In the genomic region with DNA sequence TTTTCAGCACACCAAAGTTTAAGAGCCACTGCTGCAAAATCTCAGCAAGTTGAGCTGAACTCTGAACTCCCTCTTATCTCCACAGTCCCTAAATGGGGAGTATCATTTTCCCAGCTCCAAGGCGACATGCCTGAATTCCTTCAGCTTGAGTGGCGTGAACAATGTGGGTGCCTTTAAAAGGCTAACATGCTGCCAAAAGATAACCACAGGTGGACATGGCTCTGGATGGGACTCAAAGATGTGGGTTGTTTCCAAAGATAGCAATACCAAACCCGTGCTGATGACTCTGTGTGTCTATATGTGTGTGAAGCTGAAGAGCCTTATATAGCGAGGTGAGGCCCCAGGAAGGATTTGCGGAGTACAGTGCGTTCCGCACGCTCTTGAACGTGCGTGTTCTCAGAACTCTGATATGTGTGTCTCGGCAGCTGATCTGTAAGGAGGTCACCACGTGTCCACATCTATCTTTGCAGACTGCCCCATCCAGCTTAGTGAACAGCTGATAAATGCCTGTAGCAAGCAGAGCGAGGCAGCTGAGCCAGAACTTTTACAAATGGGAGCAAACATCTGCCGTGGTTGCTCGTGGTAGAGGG, we compare ENCODE assay signal across 1 cellular context.
TF ChIP-seq lines count a peak whose summit lies in the region.

No MANE protein-coding gene starts in this region.

TF ChIP-seq in K562, 482 proteins besides CTCF, POLR2A, EP300 and RAD21 (continued from another document):
- TF ChIP-seq, protein P1, sequence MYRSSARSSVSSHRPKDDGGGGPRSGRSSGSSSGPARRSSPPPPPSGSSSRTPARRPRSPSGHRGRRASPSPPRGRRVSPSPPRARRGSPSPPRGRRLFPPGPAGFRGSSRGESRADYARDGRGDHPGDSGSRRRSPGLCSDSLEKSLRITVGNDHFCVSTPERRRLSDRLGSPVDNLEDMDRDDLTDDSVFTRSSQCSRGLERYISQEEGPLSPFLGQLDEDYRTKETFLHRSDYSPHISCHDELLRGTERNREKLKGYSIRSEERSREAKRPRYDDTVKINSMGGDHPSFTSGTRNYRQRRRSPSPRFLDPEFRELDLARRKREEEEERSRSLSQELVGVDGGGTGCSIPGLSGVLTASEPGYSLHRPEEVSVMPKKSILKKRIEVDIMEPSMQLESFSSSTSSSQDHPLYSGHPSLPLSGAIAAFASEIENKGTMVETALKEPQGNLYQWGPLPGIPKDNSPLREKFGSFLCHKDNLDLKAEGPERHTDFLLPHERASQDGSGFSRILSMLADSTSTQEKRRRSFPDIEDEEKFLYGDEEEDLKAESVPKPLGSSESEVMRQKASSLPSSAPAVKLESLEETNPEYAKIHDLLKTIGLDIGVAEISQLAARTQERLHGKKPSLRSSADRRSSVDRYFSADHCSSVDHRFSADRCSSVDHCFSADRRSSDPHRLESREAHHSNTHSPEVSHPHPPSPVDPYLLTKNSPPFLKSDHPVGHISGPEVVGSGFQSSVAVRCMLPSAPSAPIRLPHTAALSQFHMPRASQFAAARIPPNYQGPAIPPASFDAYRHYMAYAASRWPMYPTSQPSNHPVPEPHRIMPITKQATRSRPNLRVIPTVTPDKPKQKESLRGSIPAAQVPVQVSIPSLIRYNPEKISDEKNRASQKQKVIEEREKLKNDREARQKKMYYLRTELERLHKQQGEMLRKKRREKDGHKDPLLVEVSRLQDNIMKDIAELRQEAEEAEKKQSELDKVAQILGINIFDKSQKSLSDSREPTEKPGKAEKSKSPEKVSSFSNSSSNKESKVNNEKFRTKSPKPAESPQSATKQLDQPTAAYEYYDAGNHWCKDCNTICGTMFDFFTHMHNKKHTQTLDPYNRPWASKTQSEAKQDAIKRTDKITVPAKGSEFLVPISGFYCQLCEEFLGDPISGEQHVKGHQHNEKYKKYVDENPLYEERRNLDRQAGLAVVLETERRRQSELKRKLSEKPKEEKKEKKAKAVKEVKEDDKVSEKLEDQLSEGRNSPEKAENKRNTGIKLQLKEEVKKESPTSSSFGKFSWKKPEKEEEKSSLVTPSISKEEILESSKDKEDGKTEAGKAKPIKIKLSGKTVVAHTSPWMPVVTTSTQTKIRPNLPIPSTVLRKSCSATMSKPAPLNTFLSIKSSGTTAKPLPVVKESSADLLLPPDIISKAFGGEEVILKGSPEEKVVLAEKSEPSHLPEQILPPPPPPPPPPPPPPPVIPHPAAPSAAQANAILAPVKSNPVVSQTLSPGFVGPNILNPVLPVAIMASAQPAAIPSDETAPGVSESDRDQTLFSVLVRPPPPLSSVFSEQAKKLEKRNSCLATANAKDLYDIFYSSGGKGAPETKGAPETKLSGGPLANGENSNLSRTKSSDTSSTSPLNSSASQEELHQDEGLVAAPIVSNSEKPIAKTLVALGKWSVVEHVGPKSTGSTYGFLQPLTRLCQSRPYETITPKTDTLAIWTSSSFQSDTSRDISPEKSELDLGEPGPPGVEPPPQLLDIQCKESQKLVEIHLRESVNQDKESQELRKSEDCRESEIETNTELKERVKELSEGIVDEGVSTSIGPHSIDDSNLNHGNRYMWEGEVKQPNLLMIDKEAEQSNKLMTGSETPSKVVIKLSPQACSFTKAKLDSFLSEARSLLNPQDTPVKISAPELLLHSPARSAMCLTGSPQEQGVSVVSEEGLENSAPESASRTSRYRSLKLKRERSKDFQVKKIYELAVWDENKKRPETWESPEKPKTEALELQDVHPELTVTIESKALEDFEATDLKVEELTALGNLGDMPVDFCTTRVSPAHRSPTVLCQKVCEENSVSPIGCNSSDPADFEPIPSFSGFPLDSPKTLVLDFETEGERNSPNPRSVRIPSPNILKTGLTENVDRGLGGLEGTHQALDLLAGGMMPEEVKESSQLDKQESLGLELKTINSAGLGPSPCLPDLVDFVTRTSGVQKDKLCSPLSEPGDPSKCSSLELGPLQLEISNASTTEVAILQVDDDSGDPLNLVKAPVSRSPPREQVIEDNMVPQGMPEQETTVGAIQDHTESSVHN (IDR thresholded peaks at IDR 0.05; ENCODE audit: borderline replicate concordance in 1 of 2, low read depth in 1 of 2), result 0 out of 4 replicates have a peak, but pooled peaks of 1 of the 2 experiments have one; percentile 22
- TF ChIP-seq HDAC2 (IDR thresholded peaks at IDR 0.05), result peak; percentile 58; the same call in 1 of the 2 replicates
TF ChIP-seq in K562: peak in this region for 42.
